Comparison of ENCODE assay signal across 1 cellular context in genomic region chr20:64110411-64111068, GRCh38.
A peak's percentile ranks its signal among the peaks of the same experiment; 100 is the strongest.
TF ChIP-seq lines count a peak whose summit lies in the region.

No MANE protein-coding gene starts in this region.

TF ChIP-seq in HepG2, 621 proteins besides CTCF, POLR2A, EP300 and RAD21 (continues in another document):
- TF ChIP-seq SUZ12 (IDR thresholded peaks at IDR 0.05; ENCODE audit: low read depth, low read length): no peak
- 0 out of 2 replicates have a peak, but pooled peaks have one; percentile 49 for TF ChIP-seq ZNF446 (CRISPR knock-in tag; IDR thresholded peaks at IDR 0.05)
- peak; percentile 46; the same call in 1 of the 2 replicates for TF ChIP-seq SALL1 (CRISPR knock-in tag; IDR thresholded peaks at IDR 0.05)
- peak; percentile 82 for TF ChIP-seq HNF4A (CRISPR knock-in tag; IDR thresholded peaks at IDR 0.05)
- no peak for TF ChIP-seq ZMYM3 (CRISPR knock-in tag; IDR thresholded peaks at IDR 0.05)
- TF ChIP-seq PRDM4 (CRISPR knock-in tag; IDR thresholded peaks at IDR 0.05; ENCODE audit: borderline replicate concordance): no peak
- 0 out of 2 replicates have a peak, but pooled peaks have one; percentile 28 for TF ChIP-seq ZNF263 (CRISPR knock-in tag; IDR thresholded peaks at IDR 0.05)
- TF ChIP-seq CEBPG (CRISPR knock-in tag; IDR thresholded peaks at IDR 0.05): no peak
- peak; percentile 57; the same call in 1 of the 2 replicates for TF ChIP-seq MTA1 (CRISPR knock-in tag; IDR thresholded peaks at IDR 0.05; ENCODE audit: borderline replicate concordance)
- 0 out of 2 replicates have a peak, but pooled peaks have one; percentile 55 for TF ChIP-seq ZSCAN25 (CRISPR knock-in tag; IDR thresholded peaks at IDR 0.05)
- no peak for TF ChIP-seq BRCA1 (CRISPR knock-in tag; IDR thresholded peaks at IDR 0.05)
- TF ChIP-seq ZNF101 (CRISPR knock-in tag; IDR thresholded peaks at IDR 0.05; ENCODE audit: borderline replicate concordance, low read depth): no peak
- no peak for TF ChIP-seq NR2F1 (CRISPR knock-in tag; IDR thresholded peaks at IDR 0.05)
- TF ChIP-seq HNF1B (CRISPR knock-in tag; IDR thresholded peaks at IDR 0.05): 0 out of 2 replicates have a peak, but pooled peaks have one; percentile 29
- peak; percentile 53; the same call in 1 of the 2 replicates for TF ChIP-seq ZFX (CRISPR knock-in tag; IDR thresholded peaks at IDR 0.05; ENCODE audit: low read depth)
- TF ChIP-seq ZFP91 (CRISPR knock-in tag; IDR thresholded peaks at IDR 0.05; ENCODE audit: borderline replicate concordance): 0 out of 2 replicates have a peak, but pooled peaks have one; percentile 25
- no peak for TF ChIP-seq HBP1 (CRISPR knock-in tag; IDR thresholded peaks at IDR 0.05; ENCODE audit: low read depth)
- peak; percentile 38; the same call in 1 of the 2 replicates for TF ChIP-seq ZNF687 (CRISPR knock-in tag; IDR thresholded peaks at IDR 0.05)
- 0 out of 4 replicates have a peak, but pooled peaks of 1 of the 2 experiments have one; percentile 38 for TF ChIP-seq KLF16 (CRISPR knock-in tag; IDR thresholded peaks at IDR 0.05)
- no peak for TF ChIP-seq ETV5 (CRISPR knock-in tag; IDR thresholded peaks at IDR 0.05; ENCODE audit: borderline replicate concordance)
- TF ChIP-seq ZSCAN20 (CRISPR knock-in tag; IDR thresholded peaks at IDR 0.05; ENCODE audit: borderline replicate concordance): no peak
- no peak for TF ChIP-seq TP53 (CRISPR knock-in tag; conservative IDR thresholded peaks at IDR 0.05)
- TF ChIP-seq ZBTB8A (CRISPR knock-in tag; IDR thresholded peaks at IDR 0.05; ENCODE audit: borderline replicate concordance, low read depth): no peak
- no peak for TF ChIP-seq PREB (CRISPR knock-in tag; IDR thresholded peaks at IDR 0.05)
- TF ChIP-seq THAP7 (CRISPR knock-in tag; IDR thresholded peaks at IDR 0.05): no peak
- no peak for TF ChIP-seq ZBTB39 (CRISPR knock-in tag; IDR thresholded peaks at IDR 0.05)
- no peak for TF ChIP-seq ZNF780A (CRISPR knock-in tag; IDR thresholded peaks at IDR 0.05)
- TF ChIP-seq SRY (CRISPR knock-in tag; IDR thresholded peaks at IDR 0.05): no peak
- TF ChIP-seq PAXIP1 (CRISPR knock-in tag; conservative IDR thresholded peaks at IDR 0.05): 0 out of 2 replicates have a peak, but pooled peaks have one; percentile 25
- TF ChIP-seq DZIP1 (CRISPR knock-in tag; IDR thresholded peaks at IDR 0.05): no peak
